ENCODE assay signal across 17 cellular contexts in the genomic region with DNA sequence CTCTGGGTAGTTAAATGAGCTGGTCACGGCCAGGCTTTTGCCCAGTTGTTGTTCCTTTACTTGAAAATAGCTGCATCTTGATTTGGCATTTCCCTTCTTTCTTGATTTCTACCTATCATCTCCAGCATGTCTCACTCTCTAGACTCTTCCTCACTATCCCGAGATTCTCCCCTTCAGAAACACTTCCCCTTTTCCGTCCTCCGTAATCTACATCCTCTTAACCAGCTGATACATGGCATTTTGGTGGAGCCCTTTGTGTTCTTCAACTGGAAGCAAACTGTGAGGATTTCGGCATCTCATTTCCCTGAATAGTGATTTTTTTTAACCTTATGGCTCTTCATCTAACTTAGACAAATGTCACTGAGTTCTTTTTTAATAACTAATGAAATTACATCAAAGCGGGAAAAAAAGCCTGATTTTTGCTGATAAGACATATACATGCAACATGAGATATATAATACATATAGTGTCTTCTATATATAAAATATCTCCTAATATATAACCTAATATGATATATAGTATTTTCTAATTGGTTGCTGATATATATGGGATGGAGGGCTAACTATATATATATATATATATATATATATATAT.
A peak's percentile ranks its signal among the peaks of the same experiment; 100 is the strongest.
DNase-seq lines count a peak whose midpoint lies in the region; ATAC-seq, FAIRE-seq and TF ChIP-seq lines count a peak whose summit lies in the region.
"Had no signal": no experiment of that assay in that cellular context is flagged by ENCODE, and none has a peak within 500 bp of the region (broad histone marks: within the 10 kb centered on the region; RNA-seq: fewer than 3 reads in every experiment).

No MANE protein-coding gene starts in this region.

- no peak for ATAC-seq in A549
- no peak for ATAC-seq in aorta (ENCODE audit: low FRiP score)
- ATAC-seq in naive thymus-derived CD4-positive, alpha-beta T cell: no peak
- ATAC-seq: GM23338 had no signal

- WGBS in A549 (ENCODE audit: missing lambda C conversion rate): 91% methylated on average over 6 of the region's 6 CpGs
- WGBS in aorta, 2 donors: 83 to 84% methylated on average over 6 of the region's 6 CpGs

- H3K36me3 Mint-ChIP-seq in naive thymus-derived CD4-positive, alpha-beta T cell: no peaks in the 10 kb centered on the region

- intact Hi-C loops in ascending aorta (cut with DNase I): no loop called here
- intact Hi-C loops in aorta (cut with DNase I): no loop called here
- intact Hi-C loops in naive thymus-derived CD4-positive, alpha-beta T cell (cut with micrococcal nuclease): no loop called here

- H3K27ac Mint-ChIP-seq in naive thymus-derived CD4-positive, alpha-beta T cell: no peak overlapping the region
- H3K27ac Mint-ChIP-seq: CD4-positive, alpha-beta T cell; GM23338 had no signal

- H3K4me3 Mint-ChIP-seq in naive thymus-derived CD4-positive, alpha-beta T cell: no peak overlapping the region
- H3K4me3 Mint-ChIP-seq: CD4-positive, alpha-beta T cell; GM23338 had no signal

- no peak for FAIRE-seq in A549 (lab: Jason Lieb, UNC)
- peak; percentile 31 for FAIRE-seq in GM12891 (lab: Jason Lieb, UNC)
- FAIRE-seq: A204.1, D721Med, H54 had no signal

- H3K4me2 ChIP-seq in A549: no peak overlapping the region
- H3K4me2 ChIP-seq: GM23338 had no signal

- TF ChIP-seq POLR2A in A549 (IDR thresholded peaks at IDR 0.05; ENCODE audit: low read length) (no peak), GM12891 (IDR thresholded peaks at IDR 0.05; ENCODE audit: low read depth, low read length) (no peak)

- no peak for TF ChIP-seq RAD21 in A549 (conservative IDR thresholded peaks at IDR 0.05 in 1 of 2, IDR thresholded peaks at IDR 0.05 in 1 of 2)

- TF ChIP-seq EP300 in A549 (IDR thresholded peaks at IDR 0.05): no peak

- H3K4me3 ChIP-seq in A549 (no peak overlapping the region), ascending aorta (no peak overlapping the region), aorta (ENCODE audit: low read length in 2 of 2) (no peak overlapping the region)
- no peak overlapping the region for H3K4me3 ChIP-seq in naive thymus-derived CD4-positive, alpha-beta T cell (ENCODE audit: low read length)
- H3K4me3 ChIP-seq: GM23338 had no signal

- H3K27me3 ChIP-seq in ascending aorta (no peaks in the 10 kb centered on the region), aorta (ENCODE audit: control insufficient read depth in 1 of 2, insufficient read depth in 2 of 2, low read length in 1 of 2) (no peaks in the 10 kb centered on the region)
- H3K27me3 ChIP-seq in naive thymus-derived CD4-positive, alpha-beta T cell (ENCODE audit: control insufficient read depth in 2 of 2, insufficient read depth in 2 of 2, low read length in 2 of 2): no peaks in the 10 kb centered on the region

- H3K27me3 Mint-ChIP-seq in naive thymus-derived CD4-positive, alpha-beta T cell: peaks cover 0 to 20% (median 9%) of the 10 kb centered on the region in 5 donors
- H3K27me3 Mint-ChIP-seq: CD4-positive, alpha-beta T cell had no signal

- DNase-seq in A549 (ENCODE audit: low read depth in 1 of 2, low spot score in 1 of 2): no peak
- no peak for DNase-seq in GM12891 (ENCODE audit: insufficient read length, low spot score)
- no peak for DNase-seq in ascending aorta (ENCODE audit: low spot score in 2 of 2)
- no peak for DNase-seq in aorta
- no peak for DNase-seq in naive thymus-derived CD4-positive, alpha-beta T cell
- DNase-seq in NK-92 (lab: John Stamatoyannopoulos, UW; ENCODE audit: unreplicated experiment): no peak
- DNase-seq: AML-193; Caco-2; CD4-positive, alpha-beta T cell; DMS79; GDM1; HCEC 1CT had no signal

- H3K27ac ChIP-seq in A549 (no peak overlapping the region), ascending aorta (peak overlapping the region; percentile 28 to 61), aorta (ENCODE audit: low read depth in 1 of 2, low read length in 2 of 2) (peak overlapping the region; percentile 43 to 57)
- no peak overlapping the region for H3K27ac ChIP-seq in naive thymus-derived CD4-positive, alpha-beta T cell (ENCODE audit: low read depth, low read length)
- H3K27ac ChIP-seq: C4-2B had no signal

- peaks cover 38 to 46% of the 10 kb centered on the region in 2 donors for H3K36me3 ChIP-seq in ascending aorta
- peaks cover 7 to 8% of the 10 kb centered on the region in 2 donors for H3K36me3 ChIP-seq in aorta (ENCODE audit: control insufficient read depth in 1 of 2, insufficient read depth in 2 of 2, low read length in 1 of 2)
- H3K36me3 ChIP-seq in naive thymus-derived CD4-positive, alpha-beta T cell (ENCODE audit: control insufficient read depth in 2 of 3, insufficient read depth in 3 of 3, low read length in 3 of 3): no peaks in the 10 kb centered on the region

- POLR2A ChIA-PET in A549 (lab: Yijun Ruan, JAX): no interaction called here
- POLR2A ChIA-PET in naive thymus-derived CD4-positive, alpha-beta T cell (lab: Charles Lee): no interaction called here

- no peak for TF ChIP-seq CTCF in A549 (IDR thresholded peaks at IDR 0.05)
- TF ChIP-seq CTCF in ascending aorta (IDR thresholded peaks at IDR 0.05): no peak

- H3K4me1 ChIP-seq in A549 (no peaks in the 10 kb centered on the region), ascending aorta (peaks cover 0 to 5% of the 10 kb centered on the region in 2 donors), aorta (ENCODE audit: control insufficient read depth in 1 of 2, insufficient read depth in 2 of 2, low read length in 2 of 2) (peaks cover 0 to 12% of the 10 kb centered on the region in 2 donors)
- no peaks in the 10 kb centered on the region for H3K4me1 ChIP-seq in naive thymus-derived CD4-positive, alpha-beta T cell (ENCODE audit: control insufficient read depth in 2 of 2, insufficient read depth in 2 of 2, low read length in 2 of 2)
- H3K4me1 ChIP-seq: Caco-2 had no signal

- H3K9me3 ChIP-seq in A549: no peaks in the 10 kb centered on the region
- no peaks in the 10 kb centered on the region for H3K9me3 ChIP-seq in ascending aorta
- H3K9me3 ChIP-seq in aorta (ENCODE audit: control insufficient read depth, low read length): no peaks in the 10 kb centered on the region
- H3K9me3 ChIP-seq in naive thymus-derived CD4-positive, alpha-beta T cell (ENCODE audit: control insufficient read depth in 2 of 3, low read length in 3 of 3): no peaks in the 10 kb centered on the region
- H3K9me3 ChIP-seq: Caco-2 had no signal

- CTCF ChIA-PET in A549 (lab: Yijun Ruan, JAX): no interaction called here
- CTCF ChIA-PET in naive thymus-derived CD4-positive, alpha-beta T cell (lab: Charles Lee): no interaction called here

- H3K4me1 Mint-ChIP-seq in naive thymus-derived CD4-positive, alpha-beta T cell: no peaks in the 10 kb centered on the region
- H3K4me1 Mint-ChIP-seq: GM23338 had no signal

- H3K9me3 Mint-ChIP-seq in naive thymus-derived CD4-positive, alpha-beta T cell: peaks cover 0 to 4% (median 0%) of the 10 kb centered on the region in 11 donors
- H3K9me3 Mint-ChIP-seq: CD4-positive, alpha-beta T cell; GM23338 had no signal

TF ChIP-seq in A549, 52 proteins besides CTCF, POLR2A, EP300 and RAD21:
- TF ChIP-seq, protein P1, sequence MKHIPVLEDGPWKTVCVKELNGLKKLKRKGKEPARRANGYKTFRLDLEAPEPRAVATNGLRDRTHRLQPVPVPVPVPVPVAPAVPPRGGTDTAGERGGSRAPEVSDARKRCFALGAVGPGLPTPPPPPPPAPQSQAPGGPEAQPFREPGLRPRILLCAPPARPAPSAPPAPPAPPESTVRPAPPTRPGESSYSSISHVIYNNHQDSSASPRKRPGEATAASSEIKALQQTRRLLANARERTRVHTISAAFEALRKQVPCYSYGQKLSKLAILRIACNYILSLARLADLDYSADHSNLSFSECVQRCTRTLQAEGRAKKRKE (CRISPR knock-in tag; IDR thresholded peaks at IDR 0.05; ENCODE audit: low read depth): no peak
- TF ChIP-seq, protein P2, sequence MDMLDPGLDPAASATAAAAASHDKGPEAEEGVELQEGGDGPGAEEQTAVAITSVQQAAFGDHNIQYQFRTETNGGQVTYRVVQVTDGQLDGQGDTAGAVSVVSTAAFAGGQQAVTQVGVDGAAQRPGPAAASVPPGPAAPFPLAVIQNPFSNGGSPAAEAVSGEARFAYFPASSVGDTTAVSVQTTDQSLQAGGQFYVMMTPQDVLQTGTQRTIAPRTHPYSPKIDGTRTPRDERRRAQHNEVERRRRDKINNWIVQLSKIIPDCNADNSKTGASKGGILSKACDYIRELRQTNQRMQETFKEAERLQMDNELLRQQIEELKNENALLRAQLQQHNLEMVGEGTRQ (IDR thresholded peaks at IDR 0.05): no peak
- TF ChIP-seq, protein P3, sequence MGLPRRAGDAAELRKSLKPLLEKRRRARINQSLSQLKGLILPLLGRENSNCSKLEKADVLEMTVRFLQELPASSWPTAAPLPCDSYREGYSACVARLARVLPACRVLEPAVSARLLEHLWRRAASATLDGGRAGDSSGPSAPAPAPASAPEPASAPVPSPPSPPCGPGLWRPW (IDR thresholded peaks at IDR 0.05): no peak
- TF ChIP-seq MAFK (IDR thresholded peaks at IDR 0.05; ENCODE audit: partially characterized antibody): peak; percentile 68

TF ChIP-seq in GM12891, 5 proteins besides CTCF, POLR2A, EP300 and RAD21:
- TF ChIP-seq TAF1 (IDR thresholded peaks at IDR 0.05; ENCODE audit: low read depth, low read length) (no peak), SPI1 (IDR thresholded peaks at IDR 0.05; ENCODE audit: low read depth, low read length) (no peak), PAX5 (IDR thresholded peaks at IDR 0.05; ENCODE audit: insufficient read depth, low read length, severe bottlenecking) (no peak), POU2F2 (IDR thresholded peaks at IDR 0.05; ENCODE audit: low read depth, low read length) (no peak), POLR2AphosphoS5 (IDR thresholded peaks at IDR 0.05; ENCODE audit: low read depth, low read length) (no peak)

Comparison
In these comparisons a context has a peak if more than half of its experiments do, and no peak if none do; other contexts are left out.
1. H3K27ac ChIP-seq: peak in ascending aorta (2 of 2) and aorta (2 of 2); none in A549 (0 of 2) and naive thymus-derived CD4-positive, alpha-beta T cell (single experiment).